In genomic region chr17:62343764-62344163, GRCh38 we compare ENCODE assay signal across 18 cellular contexts. TPM values are rescaled to one million over a fixed set of nuclear protein-coding genes. Genes with fewer than 3 reads are reported as not detected.
A peak's percentile ranks its signal among the peaks of the same experiment; 100 is the strongest.
DNase-seq lines count a peak whose midpoint lies in the region; TF ChIP-seq lines count a peak whose summit lies in the region.
"Had no signal": no experiment of that assay in that cellular context is flagged by ENCODE, and none has a peak within 500 bp of the region (broad histone marks: within the 10 kb centered on the region; RNA-seq: fewer than 3 reads in every experiment).

No MANE protein-coding gene starts in this region.

- no peaks in the 10 kb centered on the region for H3K79me2 ChIP-seq in osteoblast (ENCODE audit: insufficient read depth, low read length)

- H3K4me1 Mint-ChIP-seq in Caco-2 (ENCODE audit: low read depth, unreplicated experiment): peaks cover 10% of the 10 kb centered on the region
- H3K4me1 Mint-ChIP-seq: CD4-positive, CD25-positive, alpha-beta regulatory T cell; CD8-positive, alpha-beta memory T cell had no signal

- H3K36me3 ChIP-seq in Caco-2 (ENCODE audit: control insufficient read depth, insufficient read depth, low read length) (no peaks in the 10 kb centered on the region), osteoblast (ENCODE audit: insufficient read depth, low read length) (no peaks in the 10 kb centered on the region)
- H3K36me3 ChIP-seq: BE2C, HAP-1 had no signal

- peak overlapping the region; percentile 25 for H3K4me3 Mint-ChIP-seq in Caco-2 (ENCODE audit: unreplicated experiment)
- H3K4me3 Mint-ChIP-seq: CD4-positive, CD25-positive, alpha-beta regulatory T cell; CD8-positive, alpha-beta memory T cell; HFFc6 had no signal

- no peak overlapping the region for H3K4me2 ChIP-seq in osteoblast (ENCODE audit: insufficient read depth, low read length)

- POLR2A ChIA-PET in Caco-2 (lab: Charles Lee): no interaction called here

- H2AFZ ChIP-seq in osteoblast (ENCODE audit: low read length): peak overlapping the region; percentile 7

- peaks cover 19% of the 10 kb centered on the region for H3K9me3 Mint-ChIP-seq in Caco-2 (ENCODE audit: unreplicated experiment)
- H3K9me3 Mint-ChIP-seq: HFFc6 had no signal

- TF ChIP-seq CTCF in Caco-2 (IDR thresholded peaks at IDR 0.05; ENCODE audit: insufficient read depth in 1 of 2, low read depth in 1 of 2, low read length in 1 of 2, severe bottlenecking in 1 of 2, unreplicated experiment in 1 of 2): no peak
- no peak for TF ChIP-seq CTCF in osteoblast (IDR thresholded peaks at IDR 0.05; ENCODE audit: extremely low read depth, low read depth, low read length)

- BruUV-seq in Caco-2 (replicated peaks; lab: Mats Ljungman, UMichigan): no TSS peak

- H3K36me3 Mint-ChIP-seq in Caco-2 (ENCODE audit: insufficient read depth, unreplicated experiment): no peaks in the 10 kb centered on the region
- H3K36me3 Mint-ChIP-seq: CD4-positive, CD25-positive, alpha-beta regulatory T cell; CD8-positive, alpha-beta memory T cell had no signal

- no peak overlapping the region for H3K27ac ChIP-seq in osteoblast (ENCODE audit: low read depth, low read length)
- H3K27ac ChIP-seq: HL-60 had no signal

- H3K9me3 ChIP-seq in Caco-2 (0 out of 2 replicates have a peak, but pooled peaks cover 5% of the 10 kb centered on the region), osteoblast (ENCODE audit: low read depth, low read length) (no peaks in the 10 kb centered on the region)
- H3K9me3 ChIP-seq: BE2C, HAP-1 had no signal

- intact Hi-C loops in Caco-2 (cut with micrococcal nuclease; ENCODE audit: unreplicated experiment): no loop called here

- H3K27me3 ChIP-seq in Caco-2 (replicated peaks; ENCODE audit: control insufficient read depth, insufficient read depth, low read length): no peaks in the 10 kb centered on the region; the same call in 1 of the 2 replicates
- peaks cover 5% of the 10 kb centered on the region for H3K27me3 ChIP-seq in osteoblast (ENCODE audit: insufficient read depth, low read length)

- no peak overlapping the region for H3K27ac Mint-ChIP-seq in Caco-2 (ENCODE audit: unreplicated experiment)
- H3K27ac Mint-ChIP-seq: CD4-positive, CD25-positive, alpha-beta regulatory T cell; CD8-positive, alpha-beta memory T cell; HFFc6 had no signal

- DNase-seq in Caco-2: no peak
- DNase-seq in OCI-M1 (lab: John Stamatoyannopoulos, UW): peak; percentile 57
- peak; percentile 13 for DNase-seq in osteoblast (ENCODE audit: insufficient read length, low spot score, missing footprints)
- DNase-seq in activated CD8-positive, alpha-beta memory T cell treated with anti-CD3 and anti-CD28 coated beads, Interleukin-2, amount 50 U/mL, for 4 hours: no peak
- no peak for DNase-seq in NCI-H187 (lab: John Stamatoyannopoulos, UW)
- DNase-seq in activated CD4-positive, alpha-beta T cell treated with anti-CD3 and anti-CD28 coated beads for 48 hours: no peak
- no peak for DNase-seq in HCEC 1CT
- DNase-seq: 8988T; BE2C; C1 segment of cervical spinal cord; CD4-positive, CD25-positive, alpha-beta regulatory T cell; CD8-positive, alpha-beta memory T cell; COR-L47; HFFc6 had no signal

- H3K4me1 ChIP-seq in Caco-2: 0 out of 2 replicates have a peak, but pooled peaks cover 7% of the 10 kb centered on the region
- no peaks in the 10 kb centered on the region for H3K4me1 ChIP-seq in osteoblast (ENCODE audit: insufficient read depth, low read length)
- H3K4me1 ChIP-seq: BE2C, HAP-1 had no signal

- CTCF ChIA-PET in Caco-2 (lab: Charles Lee): no interaction called here

- no peak overlapping the region for H3K4me3 ChIP-seq in Caco-2 (ENCODE audit: low read depth, low read length)
- no peak overlapping the region for H3K4me3 ChIP-seq in osteoblast (ENCODE audit: insufficient read depth, low read length)
- H3K4me3 ChIP-seq: HAP-1 had no signal

- H3K27me3 Mint-ChIP-seq in Caco-2 (ENCODE audit: insufficient read depth, unreplicated experiment): peaks cover 4% of the 10 kb centered on the region

- no peaks in the 10 kb centered on the region for H4K20me1 ChIP-seq in osteoblast (ENCODE audit: insufficient read depth, low read length)

RNA-seq across cellular contexts. Expression of gene EFCAB3, which starts 36.6 kb away (rescaled TPM):
- total RNA-seq in Caco-2 (2022) (not detected in 2 replicates), osteoblast (not detected in 2 replicates)
- total RNA-seq: CD4-positive, CD25-positive, alpha-beta regulatory T cell; CD8-positive, alpha-beta memory T cell; H4; HFFc6; HT1080 had no signal

Comparison
In these comparisons a context has a peak if more than half of its experiments do, and no peak if none do; other contexts are left out.
1. DNase-seq: peak in OCI-M1 (single experiment) and osteoblast (single experiment); none in Caco-2 (0 of 2), activated CD8-positive, alpha-beta memory T cell treated with anti-CD3 and anti-CD28 coated beads, Interleukin-2, amount 50 U/mL, for 4 hours (single experiment), NCI-H187 (0 of 2), activated CD4-positive, alpha-beta T cell treated with anti-CD3 and anti-CD28 coated beads for 48 hours (single experiment) and HCEC 1CT (single experiment).